Comparison of ENCODE assay signal across 30 cellular contexts in the genomic region with DNA sequence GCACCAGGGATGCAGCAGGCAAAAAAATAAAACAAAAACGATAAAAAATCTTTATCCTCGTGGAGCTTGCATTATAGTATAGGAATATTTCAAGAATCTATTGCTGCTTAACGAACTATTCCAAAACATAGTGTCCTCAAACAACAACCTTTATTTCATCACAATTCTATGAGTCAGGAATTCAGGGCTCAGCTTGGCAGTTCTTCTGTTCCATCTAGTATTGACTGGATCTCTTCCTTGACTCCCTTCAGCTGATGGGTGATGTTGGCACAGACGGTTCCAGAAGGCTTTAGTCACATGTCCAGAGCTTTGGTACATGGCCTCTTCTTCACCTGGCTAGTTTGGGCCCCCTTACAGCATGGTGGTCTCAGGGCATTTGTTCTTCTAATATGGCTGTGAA.
DNase-seq lines count a peak whose midpoint lies in the region; ATAC-seq and TF ChIP-seq lines count a peak whose summit lies in the region.
"Had no signal": no experiment of that assay in that cellular context is flagged by ENCODE, and none has a peak within 500 bp of the region (broad histone marks: within the 10 kb centered on the region; RNA-seq: fewer than 3 reads in every experiment).

No MANE protein-coding gene starts in this region.

- intact Hi-C loops in activated CD8-positive, alpha-beta T cell treated with anti-CD3 and anti-CD28 coated beads for 36 hours (cut with micrococcal nuclease): loop anchor here (5.0 kb wide), 2 partner anchors 62 to 278 kb away; a partner anchor contains a TSS
- intact Hi-C loops in naive thymus-derived CD4-positive, alpha-beta T cell (cut with micrococcal nuclease): loop anchor here (5.0 kb wide), 5 partner anchors 33 to 637 kb away; a partner anchor contains a TSS
- intact Hi-C loops in ascending aorta (cut with DNase I): no loop called here

- CTCF ChIA-PET in CD8-positive, alpha-beta memory T cell (lab: Charles Lee): no interaction called here
- CTCF ChIA-PET in activated CD8-positive, alpha-beta T cell treated with anti-CD3 and anti-CD28 coated beads for 36 hours (lab: Charles Lee): interaction anchor here (1.1 to 1.4 kb wide), 2 partner anchors 59 to 67 kb away, joined by 3 to 4 read pairs; no protein-coding TSS in a partner anchor
- CTCF ChIA-PET in naive thymus-derived CD4-positive, alpha-beta T cell (lab: Charles Lee): interaction anchor here (0.7 to 0.8 kb wide), 2 partner anchors 64 to 142 kb away, joined by 3 to 4 read pairs; no protein-coding TSS in a partner anchor

- peaks cover 50% of the 10 kb centered on the region for H3K4me1 ChIP-seq in CD8-positive, alpha-beta memory T cell (ENCODE audit: insufficient read depth, low read length)
- peaks cover 29 to 62% of the 10 kb centered on the region in 2 donors for H3K4me1 ChIP-seq in naive thymus-derived CD4-positive, alpha-beta T cell (ENCODE audit: control insufficient read depth in 2 of 2, insufficient read depth in 2 of 2, low read length in 2 of 2)
- H3K4me1 ChIP-seq in ascending aorta: no peaks in the 10 kb centered on the region
- H3K4me1 ChIP-seq: BE2C, tibial nerve had no signal

- H3K9me3 ChIP-seq in CD8-positive, alpha-beta memory T cell (ENCODE audit: low read length): no peaks in the 10 kb centered on the region
- H3K9me3 ChIP-seq in naive thymus-derived CD4-positive, alpha-beta T cell (ENCODE audit: control insufficient read depth in 2 of 3, low read length in 3 of 3): no peaks in the 10 kb centered on the region
- H3K9me3 ChIP-seq in ascending aorta: peaks cover 0 to 5% of the 10 kb centered on the region in 2 donors
- H3K9me3 ChIP-seq: BE2C, ovary had no signal

- no peak for TF ChIP-seq CTCF in activated CD8-positive, alpha-beta T cell treated with anti-CD3 and anti-CD28 coated beads for 36 hours (IDR thresholded peaks at IDR 0.05)
- no peak for TF ChIP-seq CTCF in ascending aorta (IDR thresholded peaks at IDR 0.05)

- POLR2A ChIA-PET in CD8-positive, alpha-beta memory T cell (lab: Charles Lee): no interaction called here
- POLR2A ChIA-PET in activated CD8-positive, alpha-beta T cell treated with anti-CD3 and anti-CD28 coated beads for 36 hours (lab: Charles Lee): no interaction called here
- POLR2A ChIA-PET in naive thymus-derived CD4-positive, alpha-beta T cell (lab: Charles Lee): no interaction called here

- DNase-seq in activated T-cell treated with anti-CD3 and anti-CD28 coated beads, Interleukin-2, amount 50 U/mL, for 72 hours: no peak
- DNase-seq in activated T-cell treated with anti-CD3 and anti-CD28 coated beads for 4 hours: no peak
- no peak for DNase-seq in CD8-positive, alpha-beta memory T cell
- DNase-seq in activated CD8-positive, alpha-beta T cell treated with anti-CD3 and anti-CD28 coated beads for 36 hours: no peak
- no peak for DNase-seq in naive thymus-derived CD4-positive, alpha-beta T cell
- no peak for DNase-seq in ascending aorta (ENCODE audit: low spot score in 2 of 2)
- DNase-seq: ACHN; activated CD8-positive, alpha-beta memory T cell treated with anti-CD3 and anti-CD28 coated beads for 24 hours; BE2C; DMS79 treated with DMSO at 0.1 percent for 48 hours; endodermal cell; foreskin fibroblast; GF-D8; head of caudate nucleus; midbrain; NCI-H1092 treated with DMSO at 0.1 percent for 48 hours; NCI-H187 treated with DMSO at 0.1 percent for 48 hours; NCI-H524; NK-92 treated with Interleukin-12 subunit alpha and Interleukin-12 subunit beta, amount 100 ng/mL, for 24 hours; ovary; PC-3 had no signal

- no peaks in the 10 kb centered on the region for H3K27me3 Mint-ChIP-seq in activated T-cell treated with anti-CD3 and anti-CD28 coated beads, Interleukin-2, amount 50 U/mL, for 72 hours (ENCODE audit: low read depth)
- H3K27me3 Mint-ChIP-seq in CD8-positive, alpha-beta memory T cell: no peaks in the 10 kb centered on the region
- no peaks in the 10 kb centered on the region for H3K27me3 Mint-ChIP-seq in activated CD8-positive, alpha-beta T cell treated with anti-CD3 and anti-CD28 coated beads for 36 hours
- no peaks in the 10 kb centered on the region for H3K27me3 Mint-ChIP-seq in naive thymus-derived CD4-positive, alpha-beta T cell
- H3K27me3 Mint-ChIP-seq: IgD-negative memory B cell had no signal

- ATAC-seq in activated T-cell treated with anti-CD3 and anti-CD28 coated beads, Interleukin-2, amount 50 U/mL, for 72 hours (replicated peaks in 1 of 2): no peak
- ATAC-seq in activated CD8-positive, alpha-beta T cell treated with anti-CD3 and anti-CD28 coated beads for 36 hours: no peak
- ATAC-seq in naive thymus-derived CD4-positive, alpha-beta T cell: no peak
- ATAC-seq in GM19452 (IDR thresholded peaks at IDR 0.05; ENCODE audit: unreplicated experiment): no peak
- ATAC-seq in HG03159 (IDR thresholded peaks at IDR 0.05; ENCODE audit: unreplicated experiment): no peak
- ATAC-seq: esophagus mucosa, PC-3, Right ventricle myocardium inferior, WTC11 had no signal

- no peak overlapping the region for H3K4me3 ChIP-seq in CD8-positive, alpha-beta memory T cell (ENCODE audit: low read length)
- no peak overlapping the region for H3K4me3 ChIP-seq in naive thymus-derived CD4-positive, alpha-beta T cell (ENCODE audit: low read length)
- no peak overlapping the region for H3K4me3 ChIP-seq in ascending aorta
- H3K4me3 ChIP-seq: ovary, skin epidermis, tibial nerve had no signal

- peaks cover 11 to 12% of the 10 kb centered on the region in 2 donors for H3K9me3 Mint-ChIP-seq in activated T-cell treated with anti-CD3 and anti-CD28 coated beads, Interleukin-2, amount 50 U/mL, for 72 hours
- no peaks in the 10 kb centered on the region for H3K9me3 Mint-ChIP-seq in CD8-positive, alpha-beta memory T cell
- peaks cover 39% of the 10 kb centered on the region for H3K9me3 Mint-ChIP-seq in activated CD8-positive, alpha-beta T cell treated with anti-CD3 and anti-CD28 coated beads for 36 hours
- peaks cover 3 to 34% (median 10%) of the 10 kb centered on the region in 11 donors for H3K9me3 Mint-ChIP-seq in naive thymus-derived CD4-positive, alpha-beta T cell

- no peaks in the 10 kb centered on the region for H3K36me3 ChIP-seq in CD8-positive, alpha-beta memory T cell (ENCODE audit: insufficient read depth, low read length)
- no peaks in the 10 kb centered on the region for H3K36me3 ChIP-seq in naive thymus-derived CD4-positive, alpha-beta T cell (ENCODE audit: control insufficient read depth in 2 of 3, insufficient read depth in 3 of 3, low read length in 3 of 3)
- no peaks in the 10 kb centered on the region for H3K36me3 ChIP-seq in ascending aorta
- H3K36me3 ChIP-seq: BE2C, ovary, tibial nerve had no signal

- peaks cover 19 to 34% of the 10 kb centered on the region in 2 donors for H3K36me3 Mint-ChIP-seq in activated T-cell treated with anti-CD3 and anti-CD28 coated beads, Interleukin-2, amount 50 U/mL, for 72 hours (ENCODE audit: insufficient read depth in 2 of 2)
- peaks cover 0 to 7% (median 0%) of the 10 kb centered on the region in 3 donors for H3K36me3 Mint-ChIP-seq in CD8-positive, alpha-beta memory T cell
- H3K36me3 Mint-ChIP-seq in activated CD8-positive, alpha-beta T cell treated with anti-CD3 and anti-CD28 coated beads for 36 hours (ENCODE audit: low read depth): peaks cover 48% of the 10 kb centered on the region
- H3K36me3 Mint-ChIP-seq in naive thymus-derived CD4-positive, alpha-beta T cell: peaks cover 7 to 57% (median 9%) of the 10 kb centered on the region in 5 donors

- peaks cover 84% of the 10 kb centered on the region for H3K4me1 Mint-ChIP-seq in activated T-cell treated with anti-CD3 and anti-CD28 coated beads, Interleukin-2, amount 50 U/mL, for 72 hours (ENCODE audit: low read depth)
- peaks cover 49 to 80% (median 74%) of the 10 kb centered on the region in 3 donors for H3K4me1 Mint-ChIP-seq in CD8-positive, alpha-beta memory T cell
- H3K4me1 Mint-ChIP-seq in activated CD8-positive, alpha-beta T cell treated with anti-CD3 and anti-CD28 coated beads for 36 hours (ENCODE audit: low read depth): peaks cover 60% of the 10 kb centered on the region
- peaks cover 32 to 96% (median 84%) of the 10 kb centered on the region in 7 donors for H3K4me1 Mint-ChIP-seq in naive thymus-derived CD4-positive, alpha-beta T cell
- H3K4me1 Mint-ChIP-seq: endodermal cell, nephron had no signal

- H3K4me3 Mint-ChIP-seq in activated T-cell treated with anti-CD3 and anti-CD28 coated beads, Interleukin-2, amount 50 U/mL, for 72 hours: no peak overlapping the region
- peak overlapping the region in 2 of 7 donors; percentile 8 to 38 for H3K4me3 Mint-ChIP-seq in CD8-positive, alpha-beta memory T cell
- no peak overlapping the region for H3K4me3 Mint-ChIP-seq in activated CD8-positive, alpha-beta T cell treated with anti-CD3 and anti-CD28 coated beads for 36 hours
- H3K4me3 Mint-ChIP-seq in naive thymus-derived CD4-positive, alpha-beta T cell: peak overlapping the region in 9 of 10 donors; percentile 13 to 77 (median 45)
- H3K4me3 Mint-ChIP-seq: endodermal cell, IgD-negative memory B cell, nephron, WTC11 had no signal

- no peaks in the 10 kb centered on the region for H3K27me3 ChIP-seq in CD8-positive, alpha-beta memory T cell (ENCODE audit: insufficient read depth, low read length, poor library complexity, severe bottlenecking)
- no peaks in the 10 kb centered on the region for H3K27me3 ChIP-seq in naive thymus-derived CD4-positive, alpha-beta T cell (ENCODE audit: control insufficient read depth in 2 of 2, insufficient read depth in 2 of 2, low read length in 2 of 2)
- no peaks in the 10 kb centered on the region for H3K27me3 ChIP-seq in ascending aorta
- H3K27me3 ChIP-seq: BE2C, ovary, tibial nerve had no signal

- H3K27ac Mint-ChIP-seq in activated T-cell treated with anti-CD3 and anti-CD28 coated beads, Interleukin-2, amount 50 U/mL, for 72 hours: peak overlapping the region; percentile 92
- H3K27ac Mint-ChIP-seq in CD8-positive, alpha-beta memory T cell: peak overlapping the region in 5 of 8 donors; percentile 5 to 84 (median 45)
- peak overlapping the region; percentile 99 for H3K27ac Mint-ChIP-seq in activated CD8-positive, alpha-beta T cell treated with anti-CD3 and anti-CD28 coated beads for 36 hours
- peak overlapping the region; percentile 77 to 98 (median 93) for H3K27ac Mint-ChIP-seq in naive thymus-derived CD4-positive, alpha-beta T cell
- H3K27ac Mint-ChIP-seq: endodermal cell, IgD-negative memory B cell, nephron, WTC11 had no signal

- no peak overlapping the region for H3K27ac ChIP-seq in CD8-positive, alpha-beta memory T cell (ENCODE audit: low read depth, low read length)
- H3K27ac ChIP-seq in naive thymus-derived CD4-positive, alpha-beta T cell (ENCODE audit: low read depth, low read length): peak overlapping the region; percentile 21
- no peak overlapping the region for H3K27ac ChIP-seq in ascending aorta
- H3K27ac ChIP-seq: ovary, skin epidermis, tibial nerve had no signal

Comparison
In these comparisons a context has a peak if more than half of its experiments do, and no peak if none do; other contexts are left out.
1. H3K27ac Mint-ChIP-seq: peak in every context shown above with its lines; median percentile 99 in activated CD8-positive, alpha-beta T cell treated with anti-CD3 and anti-CD28 coated beads for 36 hours; 93 in naive thymus-derived CD4-positive, alpha-beta T cell; 92 in activated T-cell treated with anti-CD3 and anti-CD28 coated beads, Interleukin-2, amount 50 U/mL, for 72 hours; 45 in CD8-positive, alpha-beta memory T cell.
2. H3K4me3 Mint-ChIP-seq: peak in naive thymus-derived CD4-positive, alpha-beta T cell (9 of 10); none in activated T-cell treated with anti-CD3 and anti-CD28 coated beads, Interleukin-2, amount 50 U/mL, for 72 hours (0 of 2) and activated CD8-positive, alpha-beta T cell treated with anti-CD3 and anti-CD28 coated beads for 36 hours (single experiment).